1 cellular context compared by ENCODE assay signal in genomic region chr16:53052519-53053501, GRCh38.
TF ChIP-seq lines count a peak whose summit lies in the region.

TSS of gene CHD9NB (minus strand) at chr16:53052897. CDS start at chr16:53044158, 8,739 bp downstream.

TF ChIP-seq in GM12878, 131 proteins besides CTCF, POLR2A, EP300 and RAD21:
- no peak for TF ChIP-seq ZBTB4 (CRISPR knock-in tag; IDR thresholded peaks at IDR 0.05)
- peak; percentile 71 to 73; a peak in 2 of 4 replicates for TF ChIP-seq IKZF2 (IDR thresholded peaks at IDR 0.05)
- peak; percentile 45 for TF ChIP-seq IKZF1 (conservative IDR thresholded peaks at IDR 0.05)
- TF ChIP-seq ETV6 (conservative IDR thresholded peaks at IDR 0.05 in 1 of 2, IDR thresholded peaks at IDR 0.05 in 1 of 2; ENCODE audit: borderline replicate concordance in 1 of 2, low read depth in 1 of 2): no peak
- TF ChIP-seq ZNF24 (IDR thresholded peaks at IDR 0.05): no peak
- TF ChIP-seq ZNF274 (IDR thresholded peaks at IDR 0.05; ENCODE audit: insufficient read depth, insufficient read length): no peak
- no peak for TF ChIP-seq BACH1 (IDR thresholded peaks at IDR 0.05; ENCODE audit: borderline replicate concordance)
- TF ChIP-seq FOXM1 (IDR thresholded peaks at IDR 0.05; ENCODE audit: low read depth, low read length): no peak
- peak; percentile 82 for TF ChIP-seq NBN (IDR thresholded peaks at IDR 0.05)
- peak; percentile 47; the same call in 1 of the 2 replicates for TF ChIP-seq MTA2 (IDR thresholded peaks at IDR 0.05; ENCODE audit: low read depth)
- no peak for TF ChIP-seq ATF7 (IDR thresholded peaks at IDR 0.05; ENCODE audit: low read depth)
- TF ChIP-seq CEBPB (IDR thresholded peaks at IDR 0.05; ENCODE audit: borderline replicate concordance in 1 of 2, low read depth in 2 of 2, low read length in 2 of 2): no peak
- TF ChIP-seq BCLAF1 (IDR thresholded peaks at IDR 0.05): no peak
- no peak for TF ChIP-seq TAF1 (IDR thresholded peaks at IDR 0.05; ENCODE audit: borderline replicate concordance, low read depth, low read length)
- TF ChIP-seq NR2C1 (IDR thresholded peaks at IDR 0.05): no peak
- no peak for TF ChIP-seq TBL1XR1 (IDR thresholded peaks at IDR 0.05; ENCODE audit: low read depth, low read length)
- no peak for TF ChIP-seq USF2 (IDR thresholded peaks at IDR 0.05; ENCODE audit: borderline replicate concordance, low read depth, low read length)
- TF ChIP-seq EGR1 (IDR thresholded peaks at IDR 0.05; ENCODE audit: borderline replicate concordance in 1 of 2, low read depth in 2 of 2, low read length in 2 of 2): no peak
- TF ChIP-seq RBBP5 (conservative IDR thresholded peaks at IDR 0.05): no peak
- TF ChIP-seq JUND (IDR thresholded peaks at IDR 0.05; ENCODE audit: low read depth, low read length): no peak
- peak; percentile 99 for TF ChIP-seq NFXL1 (IDR thresholded peaks at IDR 0.05; ENCODE audit: borderline replicate concordance)
- TF ChIP-seq CHD4 (IDR thresholded peaks at IDR 0.05): no peak
- TF ChIP-seq ATF3 (IDR thresholded peaks at IDR 0.05; ENCODE audit: borderline replicate concordance, extremely low read depth, low read depth, low read length): no peak
- TF ChIP-seq YY1 (IDR thresholded peaks at IDR 0.05; ENCODE audit: low read depth, low read length): no peak
- TF ChIP-seq MAX (IDR thresholded peaks at IDR 0.05; ENCODE audit: low read depth, low read length): no peak
- TF ChIP-seq NR2F1 (conservative IDR thresholded peaks at IDR 0.05): no peak
- no peak for TF ChIP-seq SMARCA5 (IDR thresholded peaks at IDR 0.05)
- no peak for TF ChIP-seq NRF1 (conservative IDR thresholded peaks at IDR 0.05; ENCODE audit: low read depth, low read length)
- peak; percentile 70 for TF ChIP-seq RELB (IDR thresholded peaks at IDR 0.05; ENCODE audit: low read depth)
- TF ChIP-seq TCF12 (IDR thresholded peaks at IDR 0.05; ENCODE audit: low read depth, low read length): no peak
- TF ChIP-seq SRF (IDR thresholded peaks at IDR 0.05; ENCODE audit: low read depth in 2 of 2, low read length in 2 of 2): no peak
- TF ChIP-seq SREBF2 (IDR thresholded peaks at IDR 0.05; ENCODE audit: low read length): no peak
- TF ChIP-seq TCF3 (IDR thresholded peaks at IDR 0.05; ENCODE audit: borderline replicate concordance, insufficient read depth, low read depth, low read length): no peak
- no peak for TF ChIP-seq FOS (IDR thresholded peaks at IDR 0.05; ENCODE audit: borderline replicate concordance, extremely low read depth, insufficient read length)
- TF ChIP-seq HCFC1 (IDR thresholded peaks at IDR 0.05; ENCODE audit: low read length): no peak
- no peak for TF ChIP-seq ASH2L (IDR thresholded peaks at IDR 0.05; ENCODE audit: borderline replicate concordance, low read depth)
- TF ChIP-seq NKRF (conservative IDR thresholded peaks at IDR 0.05): no peak
- no peak for TF ChIP-seq IRF5 (IDR thresholded peaks at IDR 0.05; ENCODE audit: borderline replicate concordance)
- TF ChIP-seq MEF2A (IDR thresholded peaks at IDR 0.05; ENCODE audit: insufficient read depth, low read depth, low read length): no peak
- no peak for TF ChIP-seq E2F4 (IDR thresholded peaks at IDR 0.05; ENCODE audit: low read depth, low read length)
- no peak for TF ChIP-seq RAD51 (IDR thresholded peaks at IDR 0.05)
- TF ChIP-seq POLR2AphosphoS5 (IDR thresholded peaks at IDR 0.05; ENCODE audit: low read length): no peak
- no peak for TF ChIP-seq EZH2 (IDR thresholded peaks at IDR 0.05; ENCODE audit: borderline replicate concordance, control insufficient read depth, low read depth, low read length)
- TF ChIP-seq HDGF (IDR thresholded peaks at IDR 0.05): peak; percentile 97
- TF ChIP-seq EED (IDR thresholded peaks at IDR 0.05; ENCODE audit: low read depth): no peak
- TF ChIP-seq SUPT20H (IDR thresholded peaks at IDR 0.05; ENCODE audit: borderline replicate concordance, control insufficient read depth, low read depth, low read length): no peak
- TF ChIP-seq WRNIP1 (IDR thresholded peaks at IDR 0.05; ENCODE audit: borderline replicate concordance, low read depth, low read length): no peak
